In genomic region chr3:38834717-38835116, GRCh38 we compare ENCODE assay signal across 18 cellular contexts. TPM values are rescaled to one million over a fixed set of nuclear protein-coding genes. Genes with fewer than 3 reads are reported as not detected.
DNase-seq lines count a peak whose midpoint lies in the region; ATAC-seq and TF ChIP-seq lines count a peak whose summit lies in the region.
"Had no signal": no experiment of that assay in that cellular context is flagged by ENCODE, and none has a peak within 500 bp of the region (broad histone marks: within the 10 kb centered on the region; RNA-seq: fewer than 3 reads in every experiment).

No MANE protein-coding gene starts in this region.

- POLR2A ChIA-PET in activated CD8-positive, alpha-beta T cell treated with anti-CD3 and anti-CD28 coated beads, Interleukin-2, amount 10 ng/mL, durations not matched to agents 7 days and 5 days (lab: Charles Lee) = no interaction called here

- no peaks in the 10 kb centered on the region for H3K27me3 ChIP-seq in heart left ventricle
- no peaks in the 10 kb centered on the region for H3K27me3 ChIP-seq in heart right ventricle
- H3K27me3 ChIP-seq in H7 (ENCODE audit: control insufficient read depth, insufficient read depth, low read length) = no peaks in the 10 kb centered on the region
- H3K27me3 ChIP-seq: colonic mucosa, vagina had no signal

- peaks cover 13% of the 10 kb centered on the region for H3K4me1 Mint-ChIP-seq in activated CD8-positive, alpha-beta T cell treated with anti-CD3 and anti-CD28 coated beads, Interleukin-2, amount 10 ng/mL, durations not matched to agents 7 days and 5 days (ENCODE audit: low read depth)

- H3K4me1 ChIP-seq in heart left ventricle = peaks cover 0 to 17% (median 8%) of the 10 kb centered on the region in 12 donors
- H3K4me1 ChIP-seq in heart right ventricle = peaks cover 0 to 23% (median 17%) of the 10 kb centered on the region in 9 donors
- H3K4me1 ChIP-seq: colonic mucosa, HAP-1 had no signal

- ATAC-seq in heart left ventricle (no peak), heart right ventricle (no peak), GM21786 (IDR thresholded peaks at IDR 0.05; ENCODE audit: unreplicated experiment) (no peak)
- no peak for ATAC-seq in activated CD8-positive, alpha-beta T cell treated with anti-CD3 and anti-CD28 coated beads, Interleukin-2, amount 10 ng/mL, durations not matched to agents 7 days and 5 days

- H3K36me3 ChIP-seq in heart left ventricle = no peaks in the 10 kb centered on the region
- no peaks in the 10 kb centered on the region for H3K36me3 ChIP-seq in heart right ventricle
- no peaks in the 10 kb centered on the region for H3K36me3 ChIP-seq in H7 (replicated peaks; ENCODE audit: control insufficient read depth, insufficient read depth, low read length)
- H3K36me3 ChIP-seq: colonic mucosa, HAP-1, vagina had no signal

- peak overlapping the region in 7 of 12 donors; percentile 1 to 52 (median 30) for H3K27ac ChIP-seq in heart left ventricle
- peak overlapping the region in 5 of 10 donors; percentile 8 to 74 (median 37) for H3K27ac ChIP-seq in heart right ventricle
- H3K27ac ChIP-seq: colonic mucosa, vagina had no signal

- TF ChIP-seq POLR2A in heart left ventricle (IDR thresholded peaks at IDR 0.05) = no peak

- CTCF ChIA-PET in activated CD8-positive, alpha-beta T cell treated with anti-CD3 and anti-CD28 coated beads, Interleukin-2, amount 10 ng/mL, durations not matched to agents 7 days and 5 days (lab: Charles Lee) = interaction anchor here (0.7 to 2.1 kb wide), 4 partner anchors 9 to 863 kb away, joined by 3 to 7 read pairs (median 4); no protein-coding TSS in a partner anchor

- H3K9me3 ChIP-seq in heart left ventricle (no peaks in the 10 kb centered on the region), heart right ventricle (no peaks in the 10 kb centered on the region)
- H3K9me3 ChIP-seq: colonic mucosa, HAP-1, vagina had no signal

- no peaks in the 10 kb centered on the region for H3K9me3 Mint-ChIP-seq in activated CD8-positive, alpha-beta T cell treated with anti-CD3 and anti-CD28 coated beads, Interleukin-2, amount 10 ng/mL, durations not matched to agents 7 days and 5 days (ENCODE audit: insufficient read depth)
- H3K9me3 Mint-ChIP-seq: naive thymus-derived CD8-positive, alpha-beta T cell had no signal

- peak overlapping the region; percentile 2 for H3K27ac Mint-ChIP-seq in activated CD8-positive, alpha-beta T cell treated with anti-CD3 and anti-CD28 coated beads, Interleukin-2, amount 10 ng/mL, durations not matched to agents 7 days and 5 days

- no peaks in the 10 kb centered on the region for H3K36me3 Mint-ChIP-seq in activated CD8-positive, alpha-beta T cell treated with anti-CD3 and anti-CD28 coated beads, Interleukin-2, amount 10 ng/mL, durations not matched to agents 7 days and 5 days (ENCODE audit: low read depth)
- H3K36me3 Mint-ChIP-seq: naive thymus-derived CD8-positive, alpha-beta T cell had no signal

- no peak overlapping the region for H3K4me3 ChIP-seq in heart left ventricle
- H3K4me3 ChIP-seq in heart right ventricle = no peak overlapping the region
- H3K4me3 ChIP-seq in fibroblast of the aortic adventitia (ENCODE audit: low read depth, low read length) = no peak overlapping the region
- H3K4me3 ChIP-seq in H7 (ENCODE audit: insufficient read depth, low read depth, low read length) = no peak overlapping the region
- H3K4me3 ChIP-seq: colonic mucosa, HAP-1, lung, vagina had no signal

- DNase-seq in heart left ventricle (no peak), heart right ventricle (no peak), fibroblast of the aortic adventitia (ENCODE audit: low read depth) (peak; percentile 7), H7 (no peak), NOMO-1 treated with dmso at 0.1 percent for 144 hours (lab: John Stamatoyannopoulos, UW; ENCODE audit: unreplicated experiment) (no peak), GDM1 (lab: John Stamatoyannopoulos, UW) (no peak)
- DNase-seq in activated CD8-positive, alpha-beta T cell treated with anti-CD3 and anti-CD28 coated beads, Interleukin-2, amount 10 ng/mL, durations not matched to agents 7 days and 5 days = no peak
- DNase-seq: amniotic stem cell; NCI-H446; stimulated activated naive CD4-positive, alpha-beta T cell treated with Interleukin-2 at 50 U/mL for 16 hours had no signal

- TF ChIP-seq CTCF in heart left ventricle (IDR thresholded peaks at IDR 0.05) (no peak), heart right ventricle (IDR thresholded peaks at IDR 0.05) (no peak), fibroblast of the aortic adventitia (IDR thresholded peaks at IDR 0.05; ENCODE audit: insufficient read depth, low read length) (no peak)

- peaks cover 14% of the 10 kb centered on the region for H3K27me3 Mint-ChIP-seq in activated CD8-positive, alpha-beta T cell treated with anti-CD3 and anti-CD28 coated beads, Interleukin-2, amount 10 ng/mL, durations not matched to agents 7 days and 5 days (ENCODE audit: low read depth)
- H3K27me3 Mint-ChIP-seq: naive thymus-derived CD8-positive, alpha-beta T cell had no signal

- intact Hi-C loops in heart left ventricle (cut with DNase I) (loop anchor here in 2 of 10 donors (5.0 kb wide), 1 partner anchor 312 kb away; no protein-coding TSS in a partner anchor), heart right ventricle (cut with DNase I) (no loop called here)

- no peak overlapping the region for H3K4me3 Mint-ChIP-seq in activated CD8-positive, alpha-beta T cell treated with anti-CD3 and anti-CD28 coated beads, Interleukin-2, amount 10 ng/mL, durations not matched to agents 7 days and 5 days

RNA-seq across cellular contexts. Expression of gene SCN10A, which starts 18.7 kb away (rescaled TPM):
- total RNA-seq in heart left ventricle = under 1 TPM in 8 of 9 donors, not detected in 1; 0.05 to 0.56 (median 0.11) TPM
- polyA plus RNA-seq in heart left ventricle = under 1 TPM; 0.11 to 0.72 TPM
- total RNA-seq in heart right ventricle = under 1 TPM; 0.03 to 0.36 (median 0.07) TPM
- under 1 TPM; 0.07 to 0.26 TPM for polyA plus RNA-seq in heart right ventricle
- not detected for total RNA-seq in activated CD8-positive, alpha-beta T cell treated with anti-CD3 and anti-CD28 coated beads, Interleukin-2, amount 10 ng/mL, durations not matched to agents 7 days and 5 days
- not detected in 2 replicates for total RNA-seq in fibroblast of the aortic adventitia (ENCODE audit: low replicate concordance)
- total RNA-seq in H7 (2014; rRNA removed; shearing (Covaris generic)) = not detected in 2 replicates
- total RNA-seq: colonic mucosa; G401; glomerular endothelial cell; lung; naive thymus-derived CD8-positive, alpha-beta T cell; vagina had no signal
- polyA plus RNA-seq: lung; naive thymus-derived CD8-positive, alpha-beta T cell had no signal
